Comparison of ENCODE assay signal across 21 cellular contexts in genomic region chr1:225852413-225853119, GRCh38. TPM values are rescaled to one million over a fixed set of nuclear protein-coding genes. Genes with fewer than 3 reads are reported as not detected.
DNase-seq lines count a peak whose midpoint lies in the region; ATAC-seq and TF ChIP-seq lines count a peak whose summit lies in the region.
"Had no signal": no experiment of that assay in that cellular context is flagged by ENCODE, and none has a peak within 500 bp of the region (broad histone marks: within the 10 kb centered on the region; RNA-seq: fewer than 3 reads in every experiment).

No MANE protein-coding gene starts in this region.

- H3K4me1 Mint-ChIP-seq in effector memory CD8-positive, alpha-beta T cell (ENCODE audit: low read depth in 2 of 2) = peaks cover 56 to 58% of the 10 kb centered on the region in 2 donors

- H3K27ac ChIP-seq in left ventricle myocardium inferior (replicated peaks) (peak overlapping the region; percentile 5), right atrium auricular region (no peak overlapping the region), OCI-LY3 (ENCODE audit: low read length) (peak overlapping the region; percentile 70), uterus (peak overlapping the region; percentile 55 to 77)
- H3K27ac ChIP-seq: prostate gland had no signal

- no peaks in the 10 kb centered on the region for H3K9me3 Mint-ChIP-seq in effector memory CD8-positive, alpha-beta T cell
- H3K9me3 Mint-ChIP-seq: activated T-helper 1 cell treated with anti-CD3 and anti-CD28 coated beads, Interleukin-12 subunit alpha, Interleukin-12 subunit beta, Interleukin-2, Interleukin-4 antibody, amounts not matched to agents 30 ng/mL and 10 ng/mL and 1 ng/mL, durations not matched to agents 14 hours and 24 hours and 36 hours; neural crest cell had no signal

- TF ChIP-seq CTCF in left ventricle myocardium inferior (IDR thresholded peaks at IDR 0.05; ENCODE audit: borderline replicate concordance) (no peak), right atrium auricular region (IDR thresholded peaks at IDR 0.05) (no peak), OCI-LY3 (IDR thresholded peaks at IDR 0.05; ENCODE audit: low read depth, low read length) (no peak), uterus (IDR thresholded peaks at IDR 0.05) (no peak)

- TF ChIP-seq POLR2A in uterus (IDR thresholded peaks at IDR 0.05) = no peak

- peak overlapping the region; percentile 93 to 94 for H3K27ac Mint-ChIP-seq in effector memory CD8-positive, alpha-beta T cell
- H3K27ac Mint-ChIP-seq: activated T-helper 1 cell treated with anti-CD3 and anti-CD28 coated beads, Interleukin-12 subunit alpha, Interleukin-12 subunit beta, Interleukin-2, Interleukin-4 antibody, amounts not matched to agents 30 ng/mL and 10 ng/mL and 1 ng/mL, durations not matched to agents 14 hours and 24 hours and 36 hours had no signal

- peaks cover 64% of the 10 kb centered on the region for H3K36me3 Mint-ChIP-seq in effector memory CD8-positive, alpha-beta T cell (ENCODE audit: insufficient read depth)

- peak overlapping the region; percentile 48 to 72 for H3K4me3 Mint-ChIP-seq in effector memory CD8-positive, alpha-beta T cell
- H3K4me3 Mint-ChIP-seq: activated T-helper 1 cell treated with anti-CD3 and anti-CD28 coated beads, Interleukin-12 subunit alpha, Interleukin-12 subunit beta, Interleukin-2, Interleukin-4 antibody, amounts not matched to agents 30 ng/mL and 10 ng/mL and 1 ng/mL, durations not matched to agents 14 hours and 24 hours and 36 hours; neural crest cell had no signal

- H3K4me1 ChIP-seq in left ventricle myocardium inferior (peaks cover 35% of the 10 kb centered on the region), right atrium auricular region (peaks cover 0 to 21% of the 10 kb centered on the region in 2 donors), OCI-LY3 (ENCODE audit: low read length) (peaks cover 52% of the 10 kb centered on the region), uterus (no peaks in the 10 kb centered on the region)
- H3K4me1 ChIP-seq: prostate gland had no signal

- no peaks in the 10 kb centered on the region for H3K79me2 ChIP-seq in OCI-LY3 (ENCODE audit: low read length)

- H3K9ac ChIP-seq in OCI-LY3 (ENCODE audit: low read length) = peak overlapping the region; percentile 25; the same call in 1 of the 2 replicates

- no peak for DNase-seq in left ventricle myocardium inferior
- DNase-seq in right atrium auricular region (ENCODE audit: low spot score) = no peak
- DNase-seq in effector memory CD8-positive, alpha-beta T cell = no peak
- no peak for DNase-seq in uterus
- no peak for DNase-seq in stimulated activated CD4-positive, alpha-beta T cell treated with anti-CD3 and anti-CD28 coated beads, Interleukin-4, amount 100 ng/mL, for 4 hours
- no peak for DNase-seq in left colon
- DNase-seq: activated CD4-positive, alpha-beta T cell treated with anti-CD3 and anti-CD28 coated beads, Interleukin-2, amount 50 U/mL, for 48 hours; caudate nucleus; COR-L47; erythroblast; KG1; kidney glomerular epithelial cell; NCI-H1092 treated with DMSO at 0.1 percent for 48 hours; NCI-H2081 treated with DMSO at 0.1 percent for 48 hours had no signal

- no peaks in the 10 kb centered on the region for H3K9me3 ChIP-seq in left ventricle myocardium inferior (replicated peaks)
- no peaks in the 10 kb centered on the region for H3K9me3 ChIP-seq in right atrium auricular region
- H3K9me3 ChIP-seq in OCI-LY3 (ENCODE audit: insufficient read depth, low read length) = no peaks in the 10 kb centered on the region
- H3K9me3 ChIP-seq in uterus = no peaks in the 10 kb centered on the region
- H3K9me3 ChIP-seq: prostate gland had no signal

- no peaks in the 10 kb centered on the region for H4K20me1 ChIP-seq in OCI-LY3 (ENCODE audit: insufficient read depth, low read length)

- H3K36me3 ChIP-seq in left ventricle myocardium inferior (peaks cover 64% of the 10 kb centered on the region), right atrium auricular region (peaks cover 39% of the 10 kb centered on the region), OCI-LY3 (replicated peaks; ENCODE audit: low read depth, low read length) (peaks cover 50% of the 10 kb centered on the region), uterus (no peaks in the 10 kb centered on the region)
- H3K36me3 ChIP-seq: prostate gland had no signal

- H3K4me3 ChIP-seq in left ventricle myocardium inferior (no peak overlapping the region), right atrium auricular region (no peak overlapping the region), OCI-LY3 (ENCODE audit: low read length) (no peak overlapping the region; the same call in 1 of the 2 replicates), uterus (no peak overlapping the region)
- H3K4me3 ChIP-seq: prostate gland had no signal

- peak overlapping the region; percentile 8; the same call in 1 of the 2 replicates for H3K4me2 ChIP-seq in OCI-LY3 (ENCODE audit: low read length)

- H3K27me3 ChIP-seq in left ventricle myocardium inferior (ENCODE audit: low read depth) (no peaks in the 10 kb centered on the region), right atrium auricular region (no peaks in the 10 kb centered on the region), OCI-LY3 (ENCODE audit: low read depth, low read length) (no peaks in the 10 kb centered on the region), uterus (no peaks in the 10 kb centered on the region)

- intact Hi-C loops in left ventricle myocardium inferior (cut with micrococcal nuclease) = no loop called here
- intact Hi-C loops in uterus (cut with DNase I; ENCODE audit: low total_unique reads) = no loop called here
- intact Hi-C loops in left colon (cut with DNase I, micrococcal nuclease) = no loop called here

- no peaks in the 10 kb centered on the region for H3K27me3 Mint-ChIP-seq in effector memory CD8-positive, alpha-beta T cell

- no peak for ATAC-seq in effector memory CD8-positive, alpha-beta T cell (replicated peaks)
- ATAC-seq in HG03097 (IDR thresholded peaks at IDR 0.05; ENCODE audit: low FRiP score, unreplicated experiment) (no peak), left colon (no peak)

- H2AFZ ChIP-seq in OCI-LY3 (ENCODE audit: low read depth, low read length) = no peak overlapping the region

RNA-seq across cellular contexts. Expression of gene TMEM63A, which starts 29.6 kb away (rescaled TPM):
- total RNA-seq in left ventricle myocardium inferior (30.4 TPM), right atrium auricular region (10 to 100 TPM; 16.0 to 19.0 TPM), uterus (100 to 1,000 TPM in 1 of 4 donors, 10 to 100 TPM in 3; 11.2 to 125 (median 63.8) TPM), left colon (100 to 1,000 TPM; 108 to 196 TPM)

RNA-seq across cellular contexts. Expression of gene LEFTY1, which starts 36.4 kb away (rescaled TPM):
- total RNA-seq in left ventricle myocardium inferior = 0.55 TPM
- total RNA-seq in right atrium auricular region = under 1 TPM in 1 of 2 donors, not detected in 1; 0.35 TPM
- total RNA-seq in uterus = 1 to 10 TPM in 2 of 4 donors, not detected in 2; 1.1 to 3.5 TPM
- total RNA-seq in left colon = 100 to 1,000 TPM; 106 to 385 TPM
- total RNA-seq: activated T-helper 1 cell treated with anti-CD3 and anti-CD28 coated beads, Interleukin-12 subunit alpha, Interleukin-12 subunit beta, Interleukin-2, Interleukin-4 antibody, amounts not matched to agents 30 ng/mL and 10 ng/mL and 1 ng/mL, durations not matched to agents 14 hours and 24 hours and 36 hours; mesenteric fat pad; NCI-H460 had no signal

RNA-seq across cellular contexts. Expression of gene EPHX1, which starts 42.6 kb away (rescaled TPM):
- total RNA-seq in left ventricle myocardium inferior (49.7 TPM), right atrium auricular region (10 to 100 TPM; 57.7 to 66.0 TPM), uterus (100 to 1,000 TPM in 1 of 4 donors, 10 to 100 TPM in 3; 51.2 to 156 (median 55.3) TPM), left colon (10 to 100 TPM; 59.3 to 67.3 TPM)

Comparison
In these comparisons a context has a peak if more than half of its experiments do, and no peak if none do; other contexts are left out.
1. H3K27ac ChIP-seq: peak in left ventricle myocardium inferior (single experiment), OCI-LY3 (single experiment) and uterus (2 of 2); none in right atrium auricular region (0 of 2).
2. RNA of gene LEFTY1, which starts 36.4 kb away (total RNA-seq): 106 to 385 TPM in left colon; 1.1 to 3.5 TPM in uterus, 0.55 TPM in left ventricle myocardium inferior (single experiment) and 0.35 TPM in right atrium auricular region; every median in the first group is over 10 times any median in the second.